ENCODE assay signal across 11 cellular contexts in genomic region chr6:41937472-41937871, GRCh38. TPM values are rescaled to one million over a fixed set of nuclear protein-coding genes. Genes with fewer than 3 reads are reported as not detected.
DNase-seq lines count a peak whose midpoint lies in the region; ATAC-seq and TF ChIP-seq lines count a peak whose summit lies in the region.
"Had no signal": no experiment of that assay in that cellular context is flagged by ENCODE, and none has a peak within 500 bp of the region (broad histone marks: within the 10 kb centered on the region; RNA-seq: fewer than 3 reads in every experiment).

No MANE protein-coding gene starts in this region.

- H3K9me3 Mint-ChIP-seq in activated CD8-positive, alpha-beta memory T cell treated with anti-CD3 and anti-CD28 coated beads, Interleukin-2, amount 10 ng/mL, durations not matched to agents 7 days and 5 days (ENCODE audit: low read depth): no peaks in the 10 kb centered on the region
- H3K9me3 Mint-ChIP-seq in T-cell: no peaks in the 10 kb centered on the region
- no peaks in the 10 kb centered on the region for H3K9me3 Mint-ChIP-seq in stimulated activated naive CD8-positive, alpha-beta T cell treated with anti-CD3 and anti-CD28 coated beads, Interleukin-15, amount 100 ng/mL, for 72 hours
- no peaks in the 10 kb centered on the region for H3K9me3 Mint-ChIP-seq in neural progenitor cell

- H4K20me1 ChIP-seq in neural progenitor cell (ENCODE audit: low read depth): peaks cover 24% of the 10 kb centered on the region

- POLR2A ChIA-PET in T-cell (lab: Charles Lee): no interaction called here

- intact Hi-C loops in esophagus muscularis mucosa (cut with DNase I): loop anchor here (2.0 to 10.0 kb wide), 2 partner anchors 93 to 107 kb away; no protein-coding TSS in a partner anchor
- intact Hi-C loops in left lung (cut with DNase I): loop anchor here in 1 of 2 donors (5.0 kb wide), 1 partner anchor 105 kb away; no protein-coding TSS in a partner anchor

- no peak for DNase-seq in activated CD8-positive, alpha-beta memory T cell treated with anti-CD3 and anti-CD28 coated beads, Interleukin-2, amount 10 ng/mL, durations not matched to agents 7 days and 5 days
- no peak for DNase-seq in activated CD8-positive, alpha-beta memory T cell treated with anti-CD3 and anti-CD28 coated beads, Interleukin-2, amount 50 U/mL, for 48 hours
- DNase-seq in T-cell (no peak), esophagus muscularis mucosa (ENCODE audit: extremely low spot score) (no peak), left lung (no peak), neural progenitor cell (ENCODE audit: low spot score) (no peak), putamen (ENCODE audit: low spot score) (no peak)
- DNase-seq in stimulated activated naive CD8-positive, alpha-beta T cell treated with anti-CD3 and anti-CD28 coated beads, Interleukin-15, amount 100 ng/mL, for 72 hours: no peak
- DNase-seq: EL, kidney glomerular epithelial cell had no signal

- peak overlapping the region; percentile 20 to 96 (median 60) for H3K27ac ChIP-seq in esophagus muscularis mucosa (replicated peaks in 1 of 4)
- peak overlapping the region in 1 of 2 donors; percentile 94 for H3K27ac ChIP-seq in left lung
- no peak overlapping the region for H3K27ac ChIP-seq in neural progenitor cell
- H3K27ac ChIP-seq: KMS-11 had no signal

- peak overlapping the region; percentile 99 for H3K4me3 Mint-ChIP-seq in activated CD8-positive, alpha-beta memory T cell treated with anti-CD3 and anti-CD28 coated beads, Interleukin-2, amount 10 ng/mL, durations not matched to agents 7 days and 5 days
- H3K4me3 Mint-ChIP-seq in T-cell: peak overlapping the region; percentile 32 to 93 (median 57)
- H3K4me3 Mint-ChIP-seq in stimulated activated naive CD8-positive, alpha-beta T cell treated with anti-CD3 and anti-CD28 coated beads, Interleukin-15, amount 100 ng/mL, for 72 hours: peak overlapping the region; percentile 99 to 100
- H3K4me3 Mint-ChIP-seq in neural progenitor cell: no peak overlapping the region

- WGBS in esophagus muscularis mucosa: 62% methylated on average over 2 of the region's 2 CpGs

- TF ChIP-seq POLR2A in esophagus muscularis mucosa (IDR thresholded peaks at IDR 0.05; ENCODE audit: low read depth): no peak

- TF ChIP-seq CTCF in esophagus muscularis mucosa (IDR thresholded peaks at IDR 0.05) (no peak), left lung (IDR thresholded peaks at IDR 0.05) (no peak), neural progenitor cell (IDR thresholded peaks at IDR 0.05) (no peak)

- H3K4me1 ChIP-seq in esophagus muscularis mucosa: peaks cover 55 to 64% (median 58%) of the 10 kb centered on the region in 4 donors
- peaks cover 45 to 69% of the 10 kb centered on the region in 2 donors for H3K4me1 ChIP-seq in left lung
- peaks cover 27% of the 10 kb centered on the region for H3K4me1 ChIP-seq in neural progenitor cell

- no peak overlapping the region for H3K4me3 ChIP-seq in esophagus muscularis mucosa
- peak overlapping the region in 1 of 2 donors; percentile 99 for H3K4me3 ChIP-seq in left lung
- H3K4me3 ChIP-seq in neural progenitor cell: no peak overlapping the region

- TF ChIP-seq EP300 in esophagus muscularis mucosa (IDR thresholded peaks at IDR 0.05): no peak

- no peak overlapping the region for H3K4me2 ChIP-seq in neural progenitor cell
- H3K4me2 ChIP-seq: KMS-11 had no signal

- peak overlapping the region; percentile 86 for H3K27ac Mint-ChIP-seq in activated CD8-positive, alpha-beta memory T cell treated with anti-CD3 and anti-CD28 coated beads, Interleukin-2, amount 10 ng/mL, durations not matched to agents 7 days and 5 days
- peak overlapping the region; percentile 89 to 92 for H3K27ac Mint-ChIP-seq in T-cell
- peak overlapping the region in 1 of 2 donors; percentile 76 for H3K27ac Mint-ChIP-seq in stimulated activated naive CD8-positive, alpha-beta T cell treated with anti-CD3 and anti-CD28 coated beads, Interleukin-15, amount 100 ng/mL, for 72 hours
- no peak overlapping the region for H3K27ac Mint-ChIP-seq in neural progenitor cell

- ATAC-seq in activated CD8-positive, alpha-beta memory T cell treated with anti-CD3 and anti-CD28 coated beads, Interleukin-2, amount 10 ng/mL, durations not matched to agents 7 days and 5 days: no peak
- ATAC-seq in T-cell (replicated peaks in 1 of 4): no peak
- no peak for ATAC-seq in stimulated activated naive CD8-positive, alpha-beta T cell treated with anti-CD3 and anti-CD28 coated beads, Interleukin-15, amount 100 ng/mL, for 72 hours
- ATAC-seq in left lung: no peak

- H3K36me3 ChIP-seq in esophagus muscularis mucosa: peaks cover 26 to 59% (median 47%) of the 10 kb centered on the region in 4 donors
- peaks cover 6 to 50% of the 10 kb centered on the region in 2 donors for H3K36me3 ChIP-seq in left lung
- no peaks in the 10 kb centered on the region for H3K36me3 ChIP-seq in neural progenitor cell

- no peaks in the 10 kb centered on the region for H3K79me2 ChIP-seq in neural progenitor cell (ENCODE audit: low read depth)

- H3K27me3 ChIP-seq in esophagus muscularis mucosa: no peaks in the 10 kb centered on the region
- no peaks in the 10 kb centered on the region for H3K27me3 ChIP-seq in left lung
- H3K27me3 ChIP-seq in neural progenitor cell: peaks cover 9% of the 10 kb centered on the region

- no peak overlapping the region for H2AFZ ChIP-seq in neural progenitor cell (replicated peaks)

- peaks cover 70% of the 10 kb centered on the region for H3K36me3 Mint-ChIP-seq in activated CD8-positive, alpha-beta memory T cell treated with anti-CD3 and anti-CD28 coated beads, Interleukin-2, amount 10 ng/mL, durations not matched to agents 7 days and 5 days
- H3K36me3 Mint-ChIP-seq in T-cell (peaks cover 26% of the 10 kb centered on the region), neural progenitor cell (peaks cover 4% of the 10 kb centered on the region)

- H3K27me3 Mint-ChIP-seq in activated CD8-positive, alpha-beta memory T cell treated with anti-CD3 and anti-CD28 coated beads, Interleukin-2, amount 10 ng/mL, durations not matched to agents 7 days and 5 days: no peaks in the 10 kb centered on the region
- H3K27me3 Mint-ChIP-seq in T-cell: no peaks in the 10 kb centered on the region
- H3K27me3 Mint-ChIP-seq in stimulated activated naive CD8-positive, alpha-beta T cell treated with anti-CD3 and anti-CD28 coated beads, Interleukin-15, amount 100 ng/mL, for 72 hours: no peaks in the 10 kb centered on the region
- peaks cover 12% of the 10 kb centered on the region for H3K27me3 Mint-ChIP-seq in neural progenitor cell (ENCODE audit: insufficient read depth, low read depth)

- H3K4me1 Mint-ChIP-seq in activated CD8-positive, alpha-beta memory T cell treated with anti-CD3 and anti-CD28 coated beads, Interleukin-2, amount 10 ng/mL, durations not matched to agents 7 days and 5 days: peaks cover 61% of the 10 kb centered on the region
- H3K4me1 Mint-ChIP-seq in T-cell (peaks cover 71 to 78% (median 78%) of the 10 kb centered on the region in 3 donors), neural progenitor cell (peaks cover 29% of the 10 kb centered on the region)
- H3K4me1 Mint-ChIP-seq in stimulated activated naive CD8-positive, alpha-beta T cell treated with anti-CD3 and anti-CD28 coated beads, Interleukin-15, amount 100 ng/mL, for 72 hours: peaks cover 80% of the 10 kb centered on the region

- peaks cover 59% of the 10 kb centered on the region for H3F3A ChIP-seq in neural progenitor cell (ENCODE audit: low read depth)

- CTCF ChIA-PET in activated CD8-positive, alpha-beta memory T cell treated with anti-CD3 and anti-CD28 coated beads, Interleukin-2, amount 10 ng/mL, durations not matched to agents 7 days and 5 days (lab: Charles Lee): interaction anchor here (0.6 to 19.6 kb wide), 11 partner anchors 8 to 153 kb away, joined by 3 to 420 read pairs (median 5); partner anchors contain the start of genes BYSL, MED20, TAF8 and TOMM6
- CTCF ChIA-PET in T-cell (lab: Charles Lee): interaction anchor here (0.6 to 3.8 kb wide), 7 partner anchors 16 to 107 kb away, joined by 3 to 26 read pairs (median 5); partner anchors contain the start of genes BYSL (in 1 of the 2), MED20 (in 1 of the 2) and USP49 (in 1 of the 2)

- H3K9ac ChIP-seq in neural progenitor cell: no peak overlapping the region
- H3K9ac ChIP-seq: KMS-11 had no signal

- H3K9me3 ChIP-seq in esophagus muscularis mucosa (no peaks in the 10 kb centered on the region), left lung (no peaks in the 10 kb centered on the region), neural progenitor cell (ENCODE audit: low read depth) (no peaks in the 10 kb centered on the region)

RNA-seq across cellular contexts. Expression of gene CCND3, which starts 4.1 kb away (rescaled TPM):
- 100 to 1,000 TPM; 333 to 502 TPM for total RNA-seq in activated CD8-positive, alpha-beta memory T cell treated with anti-CD3 and anti-CD28 coated beads, Interleukin-2, amount 10 ng/mL, durations not matched to agents 7 days and 5 days
- total RNA-seq in T-cell (100 to 1,000 TPM; 265 to 532 (median 284) TPM), esophagus muscularis mucosa (100 to 1,000 TPM; 110 to 167 (median 133) TPM), left lung (100 to 1,000 TPM; 148 to 153 TPM), neural progenitor cell (ENCODE audit: low replicate concordance) (7.6 and 16.2 TPM in 2 replicates)

RNA-seq across cellular contexts. Expression of gene BYSL, which starts 16.2 kb away (rescaled TPM):
- 10 to 100 TPM; 33.1 to 48.5 TPM for total RNA-seq in activated CD8-positive, alpha-beta memory T cell treated with anti-CD3 and anti-CD28 coated beads, Interleukin-2, amount 10 ng/mL, durations not matched to agents 7 days and 5 days
- total RNA-seq in T-cell (10 to 100 TPM in 3 of 5 donors, 1 to 10 TPM in 2; 3.5 to 20.5 (median 15.0) TPM), esophagus muscularis mucosa (10 to 100 TPM in 2 of 4 donors, 1 to 10 TPM in 2; 5.8 to 11.6 (median 9.2) TPM), left lung (10 to 100 TPM; 12.6 to 23.4 TPM), neural progenitor cell (ENCODE audit: low replicate concordance) (11.5 and 31.7 TPM in 2 replicates)

RNA-seq across cellular contexts. Expression of gene MED20, which starts 16.5 kb away (rescaled TPM):
- total RNA-seq in activated CD8-positive, alpha-beta memory T cell treated with anti-CD3 and anti-CD28 coated beads, Interleukin-2, amount 10 ng/mL, durations not matched to agents 7 days and 5 days: 10 to 100 TPM; 21.9 to 25.6 TPM
- total RNA-seq in T-cell: 10 to 100 TPM in 3 of 5 donors, 1 to 10 TPM in 2; 5.4 to 12.1 (median 11.1) TPM
- 10 to 100 TPM in 3 of 4 donors, 1 to 10 TPM in 1; 9.6 to 14.9 (median 14.2) TPM for total RNA-seq in esophagus muscularis mucosa
- total RNA-seq in left lung: 10 to 100 TPM; 19.7 to 26.9 TPM
- 29.4 and 31.4 TPM in 2 replicates for total RNA-seq in neural progenitor cell (ENCODE audit: low replicate concordance)

RNA-seq across cellular contexts. Expression of gene USP49, which starts 42.3 kb away (rescaled TPM):
- total RNA-seq in activated CD8-positive, alpha-beta memory T cell treated with anti-CD3 and anti-CD28 coated beads, Interleukin-2, amount 10 ng/mL, durations not matched to agents 7 days and 5 days: 1 to 10 TPM; 7.7 to 9.1 TPM
- total RNA-seq in T-cell: 1 to 10 TPM; 2.5 to 5.2 (median 3.3) TPM
- total RNA-seq in esophagus muscularis mucosa: 1 to 10 TPM; 1.3 to 2.5 (median 2.3) TPM
- 1 to 10 TPM; 3.8 to 4.3 TPM for total RNA-seq in left lung
- 25.0 and 30.7 TPM in 2 replicates for total RNA-seq in neural progenitor cell (ENCODE audit: low replicate concordance)
